ENCODE assay signal across 8 cellular contexts in genomic region chr2:216691210-216691741, GRCh38. TPM values are rescaled to one million over a fixed set of nuclear protein-coding genes. Genes with fewer than 3 reads are reported as not detected.
DNase-seq lines count a peak whose midpoint lies in the region; ATAC-seq, FAIRE-seq and TF ChIP-seq lines count a peak whose summit lies in the region.

No MANE protein-coding gene starts in this region.

- H3K79me2 ChIP-seq in PC-3 (ENCODE audit: low read length) (no peaks in the 10 kb centered on the region), keratinocyte (ENCODE audit: control insufficient read depth, insufficient read depth, low read length) (no peaks in the 10 kb centered on the region), smooth muscle cell (ENCODE audit: low read depth) (peaks cover 80% of the 10 kb centered on the region)

- H3K9ac ChIP-seq in PC-3 (ENCODE audit: low read length) (no peak overlapping the region), keratinocyte (ENCODE audit: control insufficient read depth, extremely low read depth, insufficient read depth, low read length) (peak overlapping the region; percentile 39), smooth muscle cell (ENCODE audit: low read depth) (peak overlapping the region; percentile 86)

- POLR2A ChIA-PET in PC-3 (lab: Charles Lee; ENCODE audit: unreplicated experiment) = no interaction called here

- H3K9me3 ChIP-seq in PC-3 (ENCODE audit: low read length) (no peaks in the 10 kb centered on the region), keratinocyte (ENCODE audit: control insufficient read depth, low read depth, low read length) (no peaks in the 10 kb centered on the region), smooth muscle cell (replicated peaks; ENCODE audit: low read depth) (no peaks in the 10 kb centered on the region)

- TF ChIP-seq CTCF in HFF-Myc (IDR thresholded peaks at IDR 0.05; ENCODE audit: low read depth, low read length, missing control alignments) (no peak), PC-3 (conservative IDR thresholded peaks at IDR 0.05; ENCODE audit: low read depth, low read length) (no peak), choroid plexus epithelial cell (conservative IDR thresholded peaks at IDR 0.05; ENCODE audit: low read depth, low read length) (no peak), keratinocyte (optimal IDR thresholded peaks at IDR 0.05 in 1 of 3, IDR thresholded peaks at IDR 0.05 in 1 of 3, conservative IDR thresholded peaks at IDR 0.05 in 1 of 3; ENCODE audit: extremely low read depth in 1 of 3, insufficient read depth in 2 of 3, low read length in 3 of 3) (no peak), smooth muscle cell (IDR thresholded peaks at IDR 0.05; ENCODE audit: borderline replicate concordance, insufficient read depth, poor library complexity, severe bottlenecking) (no peak)

- H3K27ac ChIP-seq in PC-3 (ENCODE audit: low read length) (no peak overlapping the region), keratinocyte (ENCODE audit: control insufficient read depth, insufficient read depth, low read length) (no peak overlapping the region), smooth muscle cell (ENCODE audit: low read depth) (peak overlapping the region; percentile 92)

- H3K4me3 ChIP-seq in HFF-Myc (replicated peaks; ENCODE audit: low read depth, low read length) = peak overlapping the region; percentile 6; the same call in 1 of the 2 replicates
- peak overlapping the region; percentile 62 for H3K4me3 ChIP-seq in PC-3 (ENCODE audit: low read length)
- H3K4me3 ChIP-seq in choroid plexus epithelial cell (ENCODE audit: low read depth, low read length) = peak overlapping the region; percentile 44
- H3K4me3 ChIP-seq in keratinocyte (ENCODE audit: control insufficient read depth in 2 of 3, extremely low read depth in 1 of 3, insufficient read depth in 2 of 3, low read depth in 1 of 3, low read length in 3 of 3) = peak overlapping the region in 1 of 3 experiments; percentile 47
- peak overlapping the region; percentile 56 for H3K4me3 ChIP-seq in smooth muscle cell

- peak overlapping the region; percentile 63 for H2AFZ ChIP-seq in PC-3 (ENCODE audit: low read length)
- H2AFZ ChIP-seq in keratinocyte (ENCODE audit: control insufficient read depth, low read length) = peak overlapping the region; percentile 36
- H2AFZ ChIP-seq in smooth muscle cell (ENCODE audit: low read depth) = no peak overlapping the region

- no peak for ATAC-seq in PC-3

- H3K9me2 ChIP-seq in PC-3 (replicated peaks; ENCODE audit: low read length) = no peaks in the 10 kb centered on the region

- H3K4me1 ChIP-seq in PC-3 (ENCODE audit: insufficient read depth, low read length) = peaks cover 41% of the 10 kb centered on the region
- peaks cover 51% of the 10 kb centered on the region for H3K4me1 ChIP-seq in keratinocyte (ENCODE audit: control insufficient read depth, extremely low read depth, insufficient read depth, low read length)
- peaks cover 45% of the 10 kb centered on the region for H3K4me1 ChIP-seq in smooth muscle cell (ENCODE audit: low read depth)

- 15% methylated on average over 12 of the region's 12 CpGs for WGBS in smooth muscle cell (ENCODE audit: low lambda C conversion rate)

- no peaks in the 10 kb centered on the region for H3K9me1 ChIP-seq in keratinocyte (ENCODE audit: control insufficient read depth, extremely low read depth, insufficient read depth, low read length)

- H3K27me3 ChIP-seq in PC-3 (ENCODE audit: low read length) (no peaks in the 10 kb centered on the region), keratinocyte (ENCODE audit: control insufficient read depth, extremely low read depth, insufficient read depth, low read length) (peaks cover 17% of the 10 kb centered on the region), smooth muscle cell (ENCODE audit: low read depth) (no peaks in the 10 kb centered on the region)

- H3K4me2 ChIP-seq in PC-3 (ENCODE audit: low read length) (peak overlapping the region; percentile 95), keratinocyte (ENCODE audit: control insufficient read depth, extremely low read depth, insufficient read depth, low read depth, low read length) (peak overlapping the region; percentile 83), smooth muscle cell (peak overlapping the region; percentile 97)

- H3K36me3 ChIP-seq in PC-3 (ENCODE audit: low read depth, low read length) (no peaks in the 10 kb centered on the region), keratinocyte (ENCODE audit: control insufficient read depth in 2 of 2, extremely low read depth in 1 of 2, insufficient read depth in 2 of 2, low read length in 2 of 2) (no peaks in the 10 kb centered on the region), smooth muscle cell (ENCODE audit: low read depth) (no peaks in the 10 kb centered on the region)

- intact Hi-C loops in PC-3 (cut with micrococcal nuclease) = loop anchor here (10.0 kb wide), 1 partner anchor 604 kb away; no protein-coding TSS in a partner anchor

- dilution Hi-C loops in keratinocyte (cut with MboI; ENCODE audit: extremely low pct_ligation_motif_present, low sequenced_read_pairs) = no loop called here

- CTCF ChIA-PET in PC-3 (lab: Charles Lee) = no interaction called here

- DNase-seq in AG08396 (ENCODE audit: low spot score) = peak; percentile 86
- DNase-seq in HFF-Myc (ENCODE audit: extremely low read depth, low read depth) = no peak
- peak; percentile 47 for DNase-seq in PC-3
- DNase-seq in choroid plexus epithelial cell (ENCODE audit: low read depth) = peak; percentile 90
- DNase-seq in keratinocyte (ENCODE audit: low read depth, low spot score) = no peak
- DNase-seq in smooth muscle cell (lab: John Stamatoyannopoulos, UW; ENCODE audit: unreplicated experiment) = no peak
- no peak for DNase-seq in activated CD4-positive, CD25-positive, alpha-beta regulatory T cell (lab: John Stamatoyannopoulos, UW)
- DNase-seq in globus pallidus (ENCODE audit: low spot score) = no peak

- H3F3A ChIP-seq in PC-3 (ENCODE audit: low read length, unreplicated experiment) (no peaks in the 10 kb centered on the region), smooth muscle cell (ENCODE audit: low read depth) (peaks cover 51% of the 10 kb centered on the region)

- H4K20me1 ChIP-seq in PC-3 (ENCODE audit: low read length) (no peaks in the 10 kb centered on the region), keratinocyte (ENCODE audit: control insufficient read depth, extremely low read depth, insufficient read depth, low read length) (no peaks in the 10 kb centered on the region), smooth muscle cell (ENCODE audit: low read depth) (peaks cover 46% of the 10 kb centered on the region)

- no peak for FAIRE-seq in keratinocyte (lab: Jason Lieb, UNC)

- BruUV-seq in PC-3 (replicated peaks; lab: Mats Ljungman, UMichigan) = no TSS peak

RNA-seq across cellular contexts. Expression of gene IGFBP5, which starts 4.1 kb away (rescaled TPM):
- 140 and 157 TPM in 2 replicates for total RNA-seq in PC-3 (2014; rRNA removed)
- polyA plus RNA-seq in keratinocyte = 0.15 to 3.2 TPM (median 1.1 TPM) in 3 replicates
- polyA plus RNA-seq in keratinocyte (2011; ENCODE audit: low read depth) = 0.06 TPM
- polyA plus RNA-seq in keratinocyte (2011; cell fraction: cytosol; rRNA removed) = 0.10 TPM in 2 replicates
- polyA plus RNA-seq in keratinocyte (2011; cell fraction: nucleus; rRNA removed) = 0.56 and 1.3 TPM in 2 replicates
- 0.07 and 0.16 TPM in 2 replicates for polyA plus RNA-seq in keratinocyte (2012; ENCODE audit: low replicate concordance)
- polyA minus RNA-seq in keratinocyte = 0.85 to 2.1 TPM (median 0.90 TPM) in 3 replicates
- not detected for polyA minus RNA-seq in keratinocyte (2011; cell fraction: cytosol; rRNA and poly(A)+ RNA removed)
- 0.53 and 1.8 TPM in 2 replicates for polyA minus RNA-seq in keratinocyte (2011; cell fraction: nucleus; rRNA and poly(A)+ RNA removed)
- total RNA-seq in smooth muscle cell = 766 and 787 TPM in 2 replicates
- 381 and 426 TPM in 2 replicates for polyA plus RNA-seq in smooth muscle cell

RNA-seq across cellular contexts. Expression of gene IGFBP2, which starts 58.1 kb away (rescaled TPM):
- total RNA-seq in PC-3 (2014; rRNA removed) (174 and 183 TPM in 2 replicates), smooth muscle cell (143 and 162 TPM in 2 replicates)
- polyA plus RNA-seq in keratinocyte (3.9 to 47.0 TPM (median 10.2 TPM) in 3 replicates), smooth muscle cell (225 and 416 TPM in 2 replicates)
- 29.0 TPM for polyA plus RNA-seq in keratinocyte (2011; ENCODE audit: low read depth)
- 16.8 and 41.0 TPM in 2 replicates for polyA plus RNA-seq in keratinocyte (2011; cell fraction: cytosol; rRNA removed)
- 43.8 and 102 TPM in 2 replicates for polyA plus RNA-seq in keratinocyte (2011; cell fraction: nucleus; rRNA removed)
- 5.6 and 17.3 TPM in 2 replicates for polyA plus RNA-seq in keratinocyte (2012; ENCODE audit: low replicate concordance)
- polyA minus RNA-seq in keratinocyte = 2.5 to 16.2 TPM (median 5.7 TPM) in 3 replicates
- polyA minus RNA-seq in keratinocyte (2011; cell fraction: cytosol; rRNA and poly(A)+ RNA removed) = 42.2 TPM
- 31.9 and 32.7 TPM in 2 replicates for polyA minus RNA-seq in keratinocyte (2011; cell fraction: nucleus; rRNA and poly(A)+ RNA removed)

Comparison
In these comparisons a context has a peak if more than half of its experiments do, and no peak if none do; other contexts are left out.
1. DNase-seq: peak in AG08396 (single experiment), PC-3 (single experiment) and choroid plexus epithelial cell (single experiment); none in HFF-Myc (single experiment), keratinocyte (single experiment), smooth muscle cell (single experiment), activated CD4-positive, CD25-positive, alpha-beta regulatory T cell (0 of 4) and globus pallidus (single experiment).
2. Peak in every context shown above with its lines, with median percentiles within 50 percentile points of each other: H3K4me2 ChIP-seq.